In genomic region chr13:24127116-24127631, GRCh38 we compare ENCODE assay signal across 8 cellular contexts. TPM values are rescaled to one million over a fixed set of nuclear protein-coding genes. Genes with fewer than 3 reads are reported as not detected.
DNase-seq lines count a peak whose midpoint lies in the region; ATAC-seq and TF ChIP-seq lines count a peak whose summit lies in the region.
"Had no signal": no experiment of that assay in that cellular context is flagged by ENCODE, and none has a peak within 500 bp of the region (broad histone marks: within the 10 kb centered on the region; RNA-seq: fewer than 3 reads in every experiment).

No MANE protein-coding gene starts in this region.

- TF ChIP-seq POLR2A in spleen (IDR thresholded peaks at IDR 0.05), result no peak

- intact Hi-C loops in spleen (cut with DNase I; ENCODE audit: low total_unique reads), result no loop called here

- H3K27me3 ChIP-seq in spleen (replicated peaks in 1 of 7), result peaks cover 0 to 13% (median 0%) of the 10 kb centered on the region in 7 donors

- H3K4me3 ChIP-seq in spleen, result no peak overlapping the region

- WGBS in spleen, 5 donors, result 51 to 81% (median 64%) methylated on average over 2 of the region's 2 CpGs

- TF ChIP-seq CTCF in spleen (IDR thresholded peaks at IDR 0.05 in 8 of 11, conservative IDR thresholded peaks at IDR 0.05 in 3 of 11), result no peak

- H3K27ac ChIP-seq in spleen (no peak overlapping the region), substantia nigra (ENCODE audit: low read depth, low read length, poor library complexity, severe bottlenecking) (no peak overlapping the region)
- H3K27ac ChIP-seq: HL-60 had no signal

- ATAC-seq in GM18511 (IDR thresholded peaks at IDR 0.05; ENCODE audit: unreplicated experiment) (peak; percentile 81), GM21825 (IDR thresholded peaks at IDR 0.05; ENCODE audit: unreplicated experiment) (peak; percentile 59)

- H3K36me3 ChIP-seq in spleen, result no peaks in the 10 kb centered on the region

- DNase-seq in NCI-H510A treated with DMSO at 0.1 percent for 48 hours (lab: John Stamatoyannopoulos, UW), result peak; percentile 39
- peak; percentile 72 for DNase-seq in mucosa of gallbladder (ENCODE audit: low spot score)
- DNase-seq in kidney tubule cell (ENCODE audit: low spot score), result no peak
- DNase-seq in spleen, result no peak
- no peak for DNase-seq in substantia nigra (lab: John Stamatoyannopoulos, UW)

- peaks cover 5 to 28% (median 18%) of the 10 kb centered on the region in 6 donors for H3K4me1 ChIP-seq in spleen

- H3K9me3 ChIP-seq in spleen, result peaks cover 0 to 12% (median 8%) of the 10 kb centered on the region in 8 donors

RNA-seq across cellular contexts. Expression of gene SPATA13, which starts 33.3 kb away (rescaled TPM):
- 52.7 TPM for total RNA-seq in mucosa of gallbladder
- total RNA-seq in spleen, result 100 to 1,000 TPM; 101 to 185 (median 137) TPM
- polyA plus RNA-seq in spleen, result 10 to 100 TPM; 12.0 to 47.1 (median 28.8) TPM

Comparison
In these comparisons a context has a peak if more than half of its experiments do, and no peak if none do; other contexts are left out.
1. DNase-seq: peak in NCI-H510A treated with DMSO at 0.1 percent for 48 hours (single experiment) and mucosa of gallbladder (single experiment); none in kidney tubule cell (single experiment), spleen (single experiment) and substantia nigra (0 of 49).